In genomic region chr11:119501777-119502405, GRCh38 we compare ENCODE assay signal across 24 cellular contexts.
DNase-seq lines count a peak whose midpoint lies in the region; TF ChIP-seq lines count a peak whose summit lies in the region.
"Had no signal": no experiment of that assay in that cellular context is flagged by ENCODE, and none has a peak within 500 bp of the region (broad histone marks: within the 10 kb centered on the region; RNA-seq: fewer than 3 reads in every experiment).

No MANE protein-coding gene starts in this region.

- H3K27me3 ChIP-seq in endodermal cell (ENCODE audit: control insufficient read depth, insufficient read depth, low read length, poor library complexity, severe bottlenecking) (peaks cover 5% of the 10 kb centered on the region), neuronal stem cell (ENCODE audit: control insufficient read depth in 3 of 3, insufficient read depth in 3 of 3, low read depth in 1 of 3, low read length in 3 of 3) (peaks cover 0 to 33% (median 0%) of the 10 kb centered on the region in 3 experiments)
- no peaks in the 10 kb centered on the region for H3K27me3 ChIP-seq in CD4-positive, alpha-beta memory T cell (ENCODE audit: insufficient read depth, low read length)
- H3K27me3 ChIP-seq: BLaER1 treated with 17β-estradiol and CSF1 and Interleukin-3, amounts not matched to agents 10 nM and 100 nM had no signal

- H3K9me3 ChIP-seq in endodermal cell (ENCODE audit: control insufficient read depth, low read length): no peaks in the 10 kb centered on the region
- H3K9me3 ChIP-seq in neuronal stem cell (replicated peaks in 1 of 2; ENCODE audit: control insufficient read depth in 2 of 2, insufficient read depth in 1 of 2, low read depth in 1 of 2, low read length in 2 of 2): peaks cover 0 to 3% of the 10 kb centered on the region in 2 donors
- H3K9me3 ChIP-seq in CD4-positive, alpha-beta memory T cell (ENCODE audit: control insufficient read depth in 1 of 2, low read length in 2 of 2): no peaks in the 10 kb centered on the region
- H3K9me3 ChIP-seq: BLaER1 treated with 17β-estradiol and CSF1 and Interleukin-3, amounts not matched to agents 10 nM and 100 nM had no signal

- H3K4me2 ChIP-seq in neuronal stem cell (ENCODE audit: insufficient read depth, low read length, poor library complexity, severe bottlenecking): no peak overlapping the region
- H3K4me2 ChIP-seq: BLaER1 treated with 17β-estradiol and CSF1 and Interleukin-3, amounts not matched to agents 10 nM and 100 nM had no signal

- intact Hi-C loops in CD4-positive, alpha-beta memory T cell (cut with micrococcal nuclease): no loop called here

- peak; percentile 34 for DNase-seq in NCI-H2107 treated with DMSO at 0.1 percent for 48 hours (lab: John Stamatoyannopoulos, UW; ENCODE audit: unreplicated experiment)
- no peak for DNase-seq in NCI-H2107 (lab: John Stamatoyannopoulos, UW)
- DNase-seq in NCI-H2227 treated with DMSO at 0.1 percent for 48 hours (lab: John Stamatoyannopoulos, UW): peak; percentile 65
- DNase-seq in endodermal cell: peak; percentile 70
- DNase-seq in neuronal stem cell (ENCODE audit: low spot score): no peak
- DNase-seq in CD4-positive, alpha-beta memory T cell: no peak
- DNase-seq in NCI-H1048 (lab: John Stamatoyannopoulos, UW): no peak
- DNase-seq in NCI-H187 treated with DMSO at 0.1 percent for 48 hours (lab: John Stamatoyannopoulos, UW): no peak
- DNase-seq: 8988T; Calu3; CD8-positive, alpha-beta memory T cell; DMS153; GOT3; Karpas-422; NCI-H2081; NCI-H226; NCI-H524; PC-3; RPMI8226; SHP77 treated with DMSO at 0.1 percent for 48 hours; SW 1271 had no signal

- no peak overlapping the region for H2BK5ac ChIP-seq in neuronal stem cell (ENCODE audit: low read length)

- no peak overlapping the region for H2AK5ac ChIP-seq in neuronal stem cell (ENCODE audit: low read depth, low read length)

- H3K9ac ChIP-seq in endodermal cell (ENCODE audit: extremely low read depth, low read length, poor library complexity, severe bottlenecking) (no peak overlapping the region), neuronal stem cell (ENCODE audit: low read depth, low read length, poor library complexity) (no peak overlapping the region)
- H3K9ac ChIP-seq: BLaER1 treated with 17β-estradiol and CSF1 and Interleukin-3, amounts not matched to agents 10 nM and 100 nM had no signal

- H3K27me3 Mint-ChIP-seq in endodermal cell (ENCODE audit: insufficient read depth): peaks cover 9% of the 10 kb centered on the region
- H3K27me3 Mint-ChIP-seq in CD4-positive, alpha-beta memory T cell: peaks cover 4 to 27% of the 10 kb centered on the region in 2 donors

- peaks cover 3% of the 10 kb centered on the region for H3K4me1 ChIP-seq in endodermal cell (ENCODE audit: control insufficient read depth, insufficient read depth, low read length)
- peaks cover 4 to 21% of the 10 kb centered on the region in 2 donors for H3K4me1 ChIP-seq in neuronal stem cell (ENCODE audit: control insufficient read depth in 2 of 2, insufficient read depth in 1 of 2, low read depth in 1 of 2, low read length in 2 of 2)
- H3K4me1 ChIP-seq in CD4-positive, alpha-beta memory T cell (ENCODE audit: insufficient read depth, low read length): no peaks in the 10 kb centered on the region

- WGBS in endodermal cell (ENCODE audit: insufficient coverage in 1 of 2, insufficient read length in 1 of 2), 2 experiments: 51 to 59% methylated on average over 8 to 21 of the region's 21 CpGs
- no CpG with 5 or more reads among the region's 21 CpGs for WGBS in neuronal stem cell (ENCODE audit: extremely low coverage in 2 of 2, insufficient read length in 2 of 2, insufficient replicate concordance in 1 of 2), 2 donors

- H3K36me3 Mint-ChIP-seq in endodermal cell (ENCODE audit: low read depth): no peaks in the 10 kb centered on the region
- H3K36me3 Mint-ChIP-seq in CD4-positive, alpha-beta memory T cell: no peaks in the 10 kb centered on the region
- H3K36me3 Mint-ChIP-seq: CD8-positive, alpha-beta memory T cell; IgD-negative memory B cell had no signal

- H3K4me1 Mint-ChIP-seq in endodermal cell: peaks cover 21% of the 10 kb centered on the region
- no peaks in the 10 kb centered on the region for H3K4me1 Mint-ChIP-seq in CD4-positive, alpha-beta memory T cell
- H3K4me1 Mint-ChIP-seq: CD8-positive, alpha-beta memory T cell; IgD-negative memory B cell had no signal

- TF ChIP-seq CTCF in endodermal cell (conservative IDR thresholded peaks at IDR 0.05): no peak

- CTCF ChIA-PET in CD4-positive, alpha-beta memory T cell (lab: Charles Lee; ENCODE audit: partially characterized antibody): no interaction called here

- H3K18ac ChIP-seq in neuronal stem cell (ENCODE audit: low read length): peak overlapping the region; percentile 18

- H3K27ac ChIP-seq in endodermal cell (ENCODE audit: low read depth, low read length) (no peak overlapping the region), neuronal stem cell (replicated peaks; ENCODE audit: low read length) (peak overlapping the region; percentile 11)
- H3K27ac ChIP-seq in CD4-positive, alpha-beta memory T cell (ENCODE audit: low read depth, low read length): no peak overlapping the region
- H3K27ac ChIP-seq: BLaER1 treated with 17β-estradiol and CSF1 and Interleukin-3, amounts not matched to agents 10 nM and 100 nM; SK-N-MC had no signal

- no peak overlapping the region for H2BK120ac ChIP-seq in neuronal stem cell (ENCODE audit: low read depth, low read length)

- no peak overlapping the region for H2BK15ac ChIP-seq in neuronal stem cell (ENCODE audit: low read length)

- no peak overlapping the region for H2BK12ac ChIP-seq in neuronal stem cell (ENCODE audit: low read length)

- H3K27ac Mint-ChIP-seq in endodermal cell: no peak overlapping the region
- H3K27ac Mint-ChIP-seq in CD4-positive, alpha-beta memory T cell: no peak overlapping the region
- H3K27ac Mint-ChIP-seq: CD8-positive, alpha-beta memory T cell; IgD-negative memory B cell had no signal

- H3K14ac ChIP-seq in neuronal stem cell (ENCODE audit: low read length): no peak overlapping the region

- POLR2A ChIA-PET in CD4-positive, alpha-beta memory T cell (lab: Charles Lee; ENCODE audit: partially characterized antibody): no interaction called here

- H2AFZ ChIP-seq in neuronal stem cell (ENCODE audit: low read length): no peak overlapping the region

- no peaks in the 10 kb centered on the region for H3K36me3 ChIP-seq in endodermal cell (ENCODE audit: control insufficient read depth, insufficient read depth, low read length)
- no peaks in the 10 kb centered on the region for H3K36me3 ChIP-seq in neuronal stem cell (replicated peaks in 1 of 2; ENCODE audit: control insufficient read depth in 2 of 2, insufficient read depth in 2 of 2, low read length in 2 of 2)
- no peaks in the 10 kb centered on the region for H3K36me3 ChIP-seq in CD4-positive, alpha-beta memory T cell (ENCODE audit: insufficient read depth, low read length)
- H3K36me3 ChIP-seq: BLaER1 treated with 17β-estradiol and CSF1 and Interleukin-3, amounts not matched to agents 10 nM and 100 nM had no signal

- H3K4me3 Mint-ChIP-seq in endodermal cell: no peak overlapping the region
- no peak overlapping the region for H3K4me3 Mint-ChIP-seq in CD4-positive, alpha-beta memory T cell
- H3K4me3 Mint-ChIP-seq: CD8-positive, alpha-beta memory T cell; IgD-negative memory B cell had no signal

- peaks cover 8% of the 10 kb centered on the region for H3K9me3 Mint-ChIP-seq in endodermal cell
- H3K9me3 Mint-ChIP-seq in CD4-positive, alpha-beta memory T cell: peaks cover 0 to 5% (median 0%) of the 10 kb centered on the region in 8 donors
- H3K9me3 Mint-ChIP-seq: CD8-positive, alpha-beta memory T cell had no signal

- H3K4me3 ChIP-seq in endodermal cell (ENCODE audit: low read length) (no peak overlapping the region), neuronal stem cell (ENCODE audit: low read length in 2 of 2) (no peak overlapping the region)
- H3K4me3 ChIP-seq in CD4-positive, alpha-beta memory T cell (ENCODE audit: low read length in 2 of 2): no peak overlapping the region
- H3K4me3 ChIP-seq: BLaER1 treated with 17β-estradiol and CSF1 and Interleukin-3, amounts not matched to agents 10 nM and 100 nM; SK-N-MC had no signal

- H3K4ac ChIP-seq in neuronal stem cell (ENCODE audit: low read length): no peak overlapping the region

- H4K8ac ChIP-seq in neuronal stem cell (ENCODE audit: low read depth, low read length): no peak overlapping the region

- H3K79me1 ChIP-seq in neuronal stem cell (ENCODE audit: low read depth, low read length): no peaks in the 10 kb centered on the region

- H4K91ac ChIP-seq in neuronal stem cell (ENCODE audit: low read depth, low read length, poor library complexity): no peak overlapping the region

- no peak overlapping the region for H3K23ac ChIP-seq in neuronal stem cell (ENCODE audit: low read depth, low read length, poor library complexity)

Comparison
In these comparisons a context has a peak if more than half of its experiments do, and no peak if none do; other contexts are left out.
1. DNase-seq: peak in NCI-H2107 treated with DMSO at 0.1 percent for 48 hours (single experiment), NCI-H2227 treated with DMSO at 0.1 percent for 48 hours (single experiment) and endodermal cell (single experiment); none in NCI-H2107 (single experiment), neuronal stem cell (single experiment), CD4-positive, alpha-beta memory T cell (0 of 5), NCI-H1048 (single experiment) and NCI-H187 treated with DMSO at 0.1 percent for 48 hours (single experiment).